8 cellular contexts compared by ENCODE assay signal in genomic region chr15:63474810-63475316, GRCh38. TPM values are rescaled to one million over a fixed set of nuclear protein-coding genes. Genes with fewer than 3 reads are reported as not detected.
DNase-seq lines count a peak whose midpoint lies in the region; ATAC-seq and TF ChIP-seq lines count a peak whose summit lies in the region.

No MANE protein-coding gene starts in this region.

- no peak overlapping the region for H3K4me3 Mint-ChIP-seq in CD8-positive, alpha-beta T cell

- no peak overlapping the region for H3K27ac ChIP-seq in CD8-positive, alpha-beta T cell (ENCODE audit: low read depth, low read length)
- no peak overlapping the region for H3K27ac ChIP-seq in RWPE2 (ENCODE audit: poor library complexity, severe bottlenecking)

- peak overlapping the region; percentile 94 for H3K27ac Mint-ChIP-seq in CD8-positive, alpha-beta T cell

- ATAC-seq in CD8-positive, alpha-beta T cell, result no peak
- ATAC-seq in GM19035 (IDR thresholded peaks at IDR 0.05; ENCODE audit: unreplicated experiment), result peak; percentile 61
- peak; percentile 43 for ATAC-seq in HG03103 (IDR thresholded peaks at IDR 0.05; ENCODE audit: low read depth, unreplicated experiment)
- ATAC-seq in RWPE2 (ENCODE audit: low read depth), result peak; percentile 11; the same call in 1 of the 3 replicates
- ATAC-seq in mucosa of descending colon, result peak; percentile 55

- H3K36me3 ChIP-seq in CD8-positive, alpha-beta T cell (ENCODE audit: insufficient read depth, low read length), result no peaks in the 10 kb centered on the region
- H3K36me3 ChIP-seq in RWPE2 (ENCODE audit: low read depth), result no peaks in the 10 kb centered on the region
- no peaks in the 10 kb centered on the region for H3K36me3 ChIP-seq in mucosa of descending colon (ENCODE audit: low read depth)

- CTCF ChIA-PET in CD8-positive, alpha-beta T cell (lab: Charles Lee), result interaction anchor here (0.6 to 4.5 kb wide), 9 partner anchors 9 to 122 kb away, joined by 3 to 29 read pairs (median 4); no protein-coding TSS in a partner anchor

- no peaks in the 10 kb centered on the region for H3K9me3 Mint-ChIP-seq in CD8-positive, alpha-beta T cell

- no peak overlapping the region for H3K4me3 ChIP-seq in CD8-positive, alpha-beta T cell (ENCODE audit: low read depth, low read length)
- H3K4me3 ChIP-seq in RWPE2 (ENCODE audit: severe bottlenecking), result no peak overlapping the region
- H3K4me3 ChIP-seq in mucosa of descending colon, result no peak overlapping the region

- intact Hi-C loops in CD8-positive, alpha-beta T cell (cut with DNase I, micrococcal nuclease), result loop anchor here in 1 of 2 experiments (5.0 kb wide), 1 partner anchor 537 kb away; no protein-coding TSS in a partner anchor
- intact Hi-C loops in mucosa of descending colon (cut with DNase I, micrococcal nuclease), result no loop called here

- POLR2A ChIA-PET in CD8-positive, alpha-beta T cell (lab: Charles Lee), result interaction anchor here (1.0 to 10.1 kb wide), 2 partner anchors 10 to 29 kb away, joined by 3 to 121 read pairs; partner anchors contain the start of gene USP3

- no peaks in the 10 kb centered on the region for H3K27me3 ChIP-seq in CD8-positive, alpha-beta T cell (ENCODE audit: insufficient read depth, low read length)
- no peaks in the 10 kb centered on the region for H3K27me3 ChIP-seq in RWPE2 (ENCODE audit: insufficient read depth, poor library complexity, severe bottlenecking)

- H3K36me3 Mint-ChIP-seq in CD8-positive, alpha-beta T cell, result no peaks in the 10 kb centered on the region

- H3K4me1 Mint-ChIP-seq in CD8-positive, alpha-beta T cell (ENCODE audit: low read depth), result peaks cover 53% of the 10 kb centered on the region

- no peak for TF ChIP-seq CTCF in CD8-positive, alpha-beta T cell (IDR thresholded peaks at IDR 0.05)
- TF ChIP-seq CTCF in RWPE2 (IDR thresholded peaks at IDR 0.05; ENCODE audit: poor library complexity, severe bottlenecking), result no peak
- no peak for TF ChIP-seq CTCF in mucosa of descending colon (IDR thresholded peaks at IDR 0.05)

- H3K4me1 ChIP-seq in CD8-positive, alpha-beta T cell (ENCODE audit: insufficient read depth, low read length), result peaks cover 47% of the 10 kb centered on the region
- peaks cover 11% of the 10 kb centered on the region for H3K4me1 ChIP-seq in RWPE2 (ENCODE audit: insufficient read depth, poor library complexity, severe bottlenecking)
- H3K4me1 ChIP-seq in mucosa of descending colon (ENCODE audit: low read depth), result peaks cover 37% of the 10 kb centered on the region

- DNase-seq in CD8-positive, alpha-beta T cell, result no peak
- DNase-seq in RWPE2 (ENCODE audit: low spot score) (no peak), mucosa of descending colon (peak; percentile 56 to 67 (median 60)), NCI-H1436 (lab: John Stamatoyannopoulos, UW) (no peak), hippocampal formation (lab: John Stamatoyannopoulos, UW) (no peak), NCI-H2081 (lab: John Stamatoyannopoulos, UW) (no peak)

- no peaks in the 10 kb centered on the region for H3K27me3 Mint-ChIP-seq in CD8-positive, alpha-beta T cell (ENCODE audit: low read depth)

- H3K9me3 ChIP-seq in CD8-positive, alpha-beta T cell (ENCODE audit: low read length), result no peaks in the 10 kb centered on the region
- H3K9me3 ChIP-seq in RWPE2 (ENCODE audit: severe bottlenecking) (no peaks in the 10 kb centered on the region), mucosa of descending colon (no peaks in the 10 kb centered on the region)

RNA-seq across cellular contexts. Expression of gene USP3, which starts 29.5 kb away (rescaled TPM):
- 100 to 1,000 TPM; 264 to 275 TPM for total RNA-seq in CD8-positive, alpha-beta T cell
- total RNA-seq in mucosa of descending colon, result 100 to 1,000 TPM in 1 of 3 donors, 10 to 100 TPM in 2; 65.6 to 101 (median 67.3) TPM

Comparison
In these comparisons a context has a peak if more than half of its experiments do, and no peak if none do; other contexts are left out.
1. DNase-seq: peak in mucosa of descending colon (3 of 3); none in CD8-positive, alpha-beta T cell (0 of 7), RWPE2 (single experiment), NCI-H1436 (single experiment), hippocampal formation (0 of 2) and NCI-H2081 (0 of 2).